ENCODE assay signal across 8 cellular contexts in the genomic region with DNA sequence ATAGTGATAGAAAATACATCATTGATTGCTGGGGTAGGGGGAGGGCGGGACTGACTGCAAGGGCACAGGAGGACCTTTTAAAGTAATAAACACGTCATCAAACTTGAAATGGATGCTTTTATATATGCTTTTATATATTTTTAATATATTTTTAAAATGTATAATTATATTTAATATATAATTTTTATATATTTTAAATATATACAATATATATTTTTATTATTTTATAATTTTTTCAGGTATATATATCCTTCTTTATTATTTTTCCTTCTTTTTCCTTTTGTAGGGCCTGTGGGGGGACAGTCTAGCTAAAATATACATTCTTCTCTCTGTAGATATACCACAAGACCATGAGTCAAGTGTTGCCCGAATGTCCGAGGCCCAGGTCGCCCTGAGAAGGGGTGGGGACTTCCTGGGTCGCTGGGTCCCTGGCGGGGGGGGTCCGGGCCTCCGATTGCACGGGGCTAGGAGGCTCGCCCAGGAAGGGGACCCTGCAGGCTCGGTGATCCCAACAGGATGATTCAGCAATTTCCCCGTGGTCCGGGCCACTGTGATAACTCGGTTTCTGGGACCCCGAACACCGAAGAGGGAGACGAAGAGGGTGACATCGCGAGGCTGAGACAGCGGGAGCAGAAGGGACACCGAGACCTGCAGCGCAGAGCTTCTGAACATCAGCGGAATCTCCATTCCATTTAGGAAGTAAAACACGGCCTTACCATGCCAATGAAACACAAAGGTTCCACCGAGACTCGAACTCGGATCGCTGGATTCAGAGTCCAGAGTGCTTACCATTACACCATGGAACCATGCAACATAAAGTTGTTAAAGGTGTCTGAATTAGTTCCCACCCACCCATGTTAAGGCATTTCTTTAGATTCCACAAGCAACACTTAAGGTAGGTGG.
DNase-seq lines count a peak whose midpoint lies in the region; ATAC-seq and TF ChIP-seq lines count a peak whose summit lies in the region.

No MANE protein-coding gene starts in this region.

- no peaks in the 10 kb centered on the region for H3K4me1 ChIP-seq in A673 (ENCODE audit: insufficient read depth, low read length, poor library complexity, severe bottlenecking)

- H3K36me3 Mint-ChIP-seq in activated naive CD8-positive, alpha-beta T cell treated with anti-CD3 and anti-CD28 coated beads, Interleukin-2, amount 10 ng/mL, durations not matched to agents 7 days and 5 days = no peaks in the 10 kb centered on the region

- H3K4me3 Mint-ChIP-seq in activated naive CD8-positive, alpha-beta T cell treated with anti-CD3 and anti-CD28 coated beads, Interleukin-2, amount 10 ng/mL, durations not matched to agents 7 days and 5 days = peak overlapping the region; percentile 86

- H3K27me3 ChIP-seq in A673 (replicated peaks; ENCODE audit: insufficient read depth, low read depth, low read length, poor library complexity) = no peaks in the 10 kb centered on the region

- intact Hi-C loops in A673 (cut with micrococcal nuclease; ENCODE audit: unreplicated experiment) = loop anchor here (10.0 kb wide), 1 partner anchor 70 kb away; no protein-coding TSS in a partner anchor

- in situ Hi-C loops in GM13977 (cut with MboI; ENCODE audit: low pct_unique_long_range_greater_than_20kb, low sequenced_read_pairs, unreplicated experiment) = no loop called here

- H3K27ac ChIP-seq in A673 (ENCODE audit: low read depth, low read length, poor library complexity, severe bottlenecking) = no peak overlapping the region

- CTCF ChIA-PET in A673 (lab: Charles Lee) = no interaction called here

- POLR2A ChIA-PET in A673 (lab: Charles Lee; ENCODE audit: low non-redundant PET) = no interaction called here
- POLR2A ChIA-PET in activated naive CD8-positive, alpha-beta T cell treated with anti-CD3 and anti-CD28 coated beads, Interleukin-2, amount 10 ng/mL, durations not matched to agents 7 days and 5 days (lab: Charles Lee) = interaction anchor here (2.7 kb wide), 1 partner anchor 70 kb away, joined by 93 read pairs; no protein-coding TSS in a partner anchor

- peak overlapping the region; percentile 43 for H3K4me3 ChIP-seq in A673 (ENCODE audit: low read depth, low read length, poor library complexity, severe bottlenecking)

- DNase-seq in A673 (ENCODE audit: low spot score) = peak; percentile 18
- peak; percentile 67 for DNase-seq in HT-29 (ENCODE audit: low spot score)
- no peak for DNase-seq in activated naive CD8-positive, alpha-beta T cell treated with anti-CD3 and anti-CD28 coated beads, Interleukin-2, amount 10 ng/mL, durations not matched to agents 7 days and 5 days
- peak; percentile 88 for DNase-seq in islet precursor cell
- DNase-seq in NAMALWA (ENCODE audit: low spot score) = no peak
- DNase-seq in glomerular visceral epithelial cell (ENCODE audit: extremely low spot score) = no peak
- no peak for DNase-seq in GM13977 (ENCODE audit: low spot score)

- H3K9me3 ChIP-seq in A673 (ENCODE audit: low read depth, low read length, poor library complexity, severe bottlenecking) = no peaks in the 10 kb centered on the region

- H3K9me3 Mint-ChIP-seq in activated naive CD8-positive, alpha-beta T cell treated with anti-CD3 and anti-CD28 coated beads, Interleukin-2, amount 10 ng/mL, durations not matched to agents 7 days and 5 days = no peaks in the 10 kb centered on the region

- H3K27ac Mint-ChIP-seq in activated naive CD8-positive, alpha-beta T cell treated with anti-CD3 and anti-CD28 coated beads, Interleukin-2, amount 10 ng/mL, durations not matched to agents 7 days and 5 days = no peak overlapping the region

- no peak for TF ChIP-seq CTCF in A673 (conservative IDR thresholded peaks at IDR 0.05; ENCODE audit: low read depth, low read length)
- TF ChIP-seq CTCF in GM13977 (IDR thresholded peaks at IDR 0.05; ENCODE audit: extremely low read depth, insufficient read depth, missing control alignments) = no peak

- ATAC-seq in activated naive CD8-positive, alpha-beta T cell treated with anti-CD3 and anti-CD28 coated beads, Interleukin-2, amount 10 ng/mL, durations not matched to agents 7 days and 5 days (ENCODE audit: low read depth) = no peak
- ATAC-seq in HG02852 (IDR thresholded peaks at IDR 0.05; ENCODE audit: unreplicated experiment) = no peak

- H3K4me1 Mint-ChIP-seq in activated naive CD8-positive, alpha-beta T cell treated with anti-CD3 and anti-CD28 coated beads, Interleukin-2, amount 10 ng/mL, durations not matched to agents 7 days and 5 days = peaks cover 12% of the 10 kb centered on the region

- no peaks in the 10 kb centered on the region for H3K36me3 ChIP-seq in A673 (ENCODE audit: insufficient read depth, low read length, poor library complexity, severe bottlenecking)

- BruUV-seq in A673 (replicated peaks; lab: Mats Ljungman, UMichigan) = no TSS peak

- peaks cover 27% of the 10 kb centered on the region for H3K27me3 Mint-ChIP-seq in activated naive CD8-positive, alpha-beta T cell treated with anti-CD3 and anti-CD28 coated beads, Interleukin-2, amount 10 ng/mL, durations not matched to agents 7 days and 5 days

Comparison
In these comparisons a context has a peak if more than half of its experiments do, and no peak if none do; other contexts are left out.
1. DNase-seq: peak in A673 (single experiment), HT-29 (single experiment) and islet precursor cell (single experiment); none in activated naive CD8-positive, alpha-beta T cell treated with anti-CD3 and anti-CD28 coated beads, Interleukin-2, amount 10 ng/mL, durations not matched to agents 7 days and 5 days (single experiment), NAMALWA (single experiment), glomerular visceral epithelial cell (single experiment) and GM13977 (single experiment).